ENCODE assay signal across 1 cellular context in the genomic region with DNA sequence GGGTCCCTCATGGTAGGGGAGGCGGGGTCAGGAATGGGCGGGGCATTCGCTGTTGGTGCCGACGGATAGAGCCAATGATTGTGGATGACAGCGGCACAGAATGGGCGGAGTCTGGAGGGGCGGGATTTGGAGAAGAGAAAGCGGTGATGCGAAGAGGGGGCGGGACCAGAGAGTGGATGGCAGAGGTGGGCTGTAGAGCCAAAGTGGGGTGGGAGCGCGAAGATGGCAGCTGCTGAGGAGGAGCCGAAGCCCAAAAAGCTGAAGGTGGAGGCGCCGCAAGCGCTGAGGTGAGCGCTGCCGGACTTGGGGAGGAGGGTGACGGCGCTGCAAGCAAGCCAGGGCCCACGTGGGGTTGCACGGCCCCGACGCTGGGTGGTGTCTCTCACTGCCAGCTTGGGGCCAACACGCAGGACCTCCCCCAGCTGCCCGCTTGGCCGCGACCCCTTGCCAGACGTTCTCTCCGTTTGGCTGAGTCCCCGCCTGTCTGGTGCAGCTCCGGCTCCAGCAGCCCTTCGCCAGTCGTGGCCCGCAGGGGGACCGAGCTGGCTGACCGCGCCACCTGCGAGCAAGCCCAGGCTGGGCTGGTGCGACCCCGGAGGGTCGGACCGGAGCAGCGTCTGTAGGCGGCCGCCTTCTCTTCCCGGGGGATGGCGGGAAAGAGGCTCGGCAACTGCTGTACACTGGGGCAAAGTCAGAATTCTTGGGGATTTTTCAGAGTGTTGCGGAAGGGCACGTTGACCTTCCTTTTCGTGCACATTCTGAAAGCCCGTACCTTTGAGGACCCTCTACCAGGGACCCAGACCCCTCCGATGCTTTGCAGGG.
A peak's percentile ranks its signal among the peaks of the same experiment; 100 is the strongest.
TF ChIP-seq lines count a peak whose summit lies in the region.

Gene ADK, plus strand, starts transcription at position 165 of the 822 bp plus-strand sequence. Its CDS starts 58 bp downstream, at position 223.

TF ChIP-seq in HepG2, 621 proteins besides CTCF, POLR2A, EP300 and RAD21 (continued from another document and continues in another):
- TF ChIP-seq EHMT2 (IDR thresholded peaks at IDR 0.05; ENCODE audit: borderline replicate concordance, low read depth, low read length), result no peak
- no peak for TF ChIP-seq MAFG (CRISPR knock-in tag; IDR thresholded peaks at IDR 0.05)
- TF ChIP-seq, protein P1, sequence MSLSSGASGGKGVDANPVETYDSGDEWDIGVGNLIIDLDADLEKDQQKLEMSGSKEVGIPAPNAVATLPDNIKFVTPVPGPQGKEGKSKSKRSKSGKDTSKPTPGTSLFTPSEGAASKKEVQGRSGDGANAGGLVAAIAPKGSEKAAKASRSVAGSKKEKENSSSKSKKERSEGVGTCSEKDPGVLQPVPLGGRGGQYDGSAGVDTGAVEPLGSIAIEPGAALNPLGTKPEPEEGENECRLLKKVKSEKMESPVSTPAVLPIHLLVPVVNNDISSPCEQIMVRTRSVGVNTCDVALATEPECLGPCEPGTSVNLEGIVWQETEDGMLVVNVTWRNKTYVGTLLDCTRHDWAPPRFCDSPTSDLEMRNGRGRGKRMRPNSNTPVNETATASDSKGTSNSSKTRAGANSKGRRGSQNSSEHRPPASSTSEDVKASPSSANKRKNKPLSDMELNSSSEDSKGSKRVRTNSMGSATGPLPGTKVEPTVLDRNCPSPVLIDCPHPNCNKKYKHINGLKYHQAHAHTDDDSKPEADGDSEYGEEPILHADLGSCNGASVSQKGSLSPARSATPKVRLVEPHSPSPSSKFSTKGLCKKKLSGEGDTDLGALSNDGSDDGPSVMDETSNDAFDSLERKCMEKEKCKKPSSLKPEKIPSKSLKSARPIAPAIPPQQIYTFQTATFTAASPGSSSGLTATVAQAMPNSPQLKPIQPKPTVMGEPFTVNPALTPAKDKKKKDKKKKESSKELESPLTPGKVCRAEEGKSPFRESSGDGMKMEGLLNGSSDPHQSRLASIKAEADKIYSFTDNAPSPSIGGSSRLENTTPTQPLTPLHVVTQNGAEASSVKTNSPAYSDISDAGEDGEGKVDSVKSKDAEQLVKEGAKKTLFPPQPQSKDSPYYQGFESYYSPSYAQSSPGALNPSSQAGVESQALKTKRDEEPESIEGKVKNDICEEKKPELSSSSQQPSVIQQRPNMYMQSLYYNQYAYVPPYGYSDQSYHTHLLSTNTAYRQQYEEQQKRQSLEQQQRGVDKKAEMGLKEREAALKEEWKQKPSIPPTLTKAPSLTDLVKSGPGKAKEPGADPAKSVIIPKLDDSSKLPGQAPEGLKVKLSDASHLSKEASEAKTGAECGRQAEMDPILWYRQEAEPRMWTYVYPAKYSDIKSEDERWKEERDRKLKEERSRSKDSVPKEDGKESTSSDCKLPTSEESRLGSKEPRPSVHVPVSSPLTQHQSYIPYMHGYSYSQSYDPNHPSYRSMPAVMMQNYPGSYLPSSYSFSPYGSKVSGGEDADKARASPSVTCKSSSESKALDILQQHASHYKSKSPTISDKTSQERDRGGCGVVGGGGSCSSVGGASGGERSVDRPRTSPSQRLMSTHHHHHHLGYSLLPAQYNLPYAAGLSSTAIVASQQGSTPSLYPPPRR (CRISPR knock-in tag; IDR thresholded peaks at IDR 0.05; ENCODE audit: borderline replicate concordance), result no peak
- TF ChIP-seq PAXIP1 (CRISPR knock-in tag; conservative IDR thresholded peaks at IDR 0.05), result no peak
- TF ChIP-seq CENPBD1 (CRISPR knock-in tag; IDR thresholded peaks at IDR 0.05; ENCODE audit: borderline replicate concordance, low read depth), result no peak
- TF ChIP-seq, protein P2, sequence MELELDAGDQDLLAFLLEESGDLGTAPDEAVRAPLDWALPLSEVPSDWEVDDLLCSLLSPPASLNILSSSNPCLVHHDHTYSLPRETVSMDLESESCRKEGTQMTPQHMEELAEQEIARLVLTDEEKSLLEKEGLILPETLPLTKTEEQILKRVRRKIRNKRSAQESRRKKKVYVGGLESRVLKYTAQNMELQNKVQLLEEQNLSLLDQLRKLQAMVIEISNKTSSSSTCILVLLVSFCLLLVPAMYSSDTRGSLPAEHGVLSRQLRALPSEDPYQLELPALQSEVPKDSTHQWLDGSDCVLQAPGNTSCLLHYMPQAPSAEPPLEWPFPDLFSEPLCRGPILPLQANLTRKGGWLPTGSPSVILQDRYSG (CRISPR knock-in tag; IDR thresholded peaks at IDR 0.05), result no peak
- peak; percentile 61; the same call in 1 of the 2 replicates for TF ChIP-seq SIN3A (IDR thresholded peaks at IDR 0.05; ENCODE audit: borderline replicate concordance, low read depth, low read length)
- TF ChIP-seq ZMAT3 (CRISPR knock-in tag; conservative IDR thresholded peaks at IDR 0.05), result no peak
- peak; percentile 53; the same call in 1 of the 2 replicates for TF ChIP-seq ZFYVE20 (CRISPR knock-in tag; IDR thresholded peaks at IDR 0.05; ENCODE audit: borderline replicate concordance, low read depth)
- no peak for TF ChIP-seq ZNF460 (CRISPR knock-in tag; IDR thresholded peaks at IDR 0.05; ENCODE audit: borderline replicate concordance)
- no peak for TF ChIP-seq GPBP1L1 (CRISPR knock-in tag; IDR thresholded peaks at IDR 0.05)
- TF ChIP-seq IKZF5 (CRISPR knock-in tag; IDR thresholded peaks at IDR 0.05), result no peak
- TF ChIP-seq, protein P3, sequence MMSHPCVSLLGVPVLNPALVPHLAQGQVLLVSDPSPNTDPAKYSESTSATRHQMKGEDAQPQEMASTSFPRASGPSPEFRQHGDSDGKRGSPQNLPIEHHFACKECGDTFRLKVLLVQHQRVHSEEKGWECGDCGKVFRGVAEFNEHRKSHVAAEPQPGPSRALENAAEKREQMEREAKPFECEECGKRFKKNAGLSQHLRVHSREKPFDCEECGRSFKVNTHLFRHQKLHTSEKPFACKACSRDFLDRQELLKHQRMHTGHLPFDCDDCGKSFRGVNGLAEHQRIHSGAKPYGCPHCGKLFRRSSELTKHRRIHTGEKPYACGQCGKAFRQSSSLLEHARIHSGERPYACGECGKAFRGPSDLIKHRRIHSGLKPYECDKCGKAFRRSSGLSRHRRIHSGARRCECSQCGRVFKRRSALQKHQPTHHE (CRISPR knock-in tag; IDR thresholded peaks at IDR 0.05; ENCODE audit: borderline replicate concordance), result 0 out of 2 replicates have a peak, but pooled peaks have one; percentile 59
- no peak for TF ChIP-seq MTA3 (CRISPR knock-in tag; IDR thresholded peaks at IDR 0.05)
- TF ChIP-seq ELF3 (CRISPR knock-in tag; IDR thresholded peaks at IDR 0.05), result no peak; the same call in 1 of the 2 replicates
- no peak for TF ChIP-seq ZNF468 (CRISPR knock-in tag; IDR thresholded peaks at IDR 0.05)
- TF ChIP-seq FLYWCH1 (CRISPR knock-in tag; IDR thresholded peaks at IDR 0.05), result no peak
- no peak for TF ChIP-seq CEBPG (CRISPR knock-in tag; IDR thresholded peaks at IDR 0.05)
- no peak for TF ChIP-seq ZKSCAN8 (CRISPR knock-in tag; IDR thresholded peaks at IDR 0.05; ENCODE audit: borderline replicate concordance)
- no peak for TF ChIP-seq ZNF577 (CRISPR knock-in tag; IDR thresholded peaks at IDR 0.05; ENCODE audit: borderline replicate concordance, low read depth)
- peak; percentile 69; the same call in 1 of the 2 replicates for TF ChIP-seq MTA1 (CRISPR knock-in tag; IDR thresholded peaks at IDR 0.05; ENCODE audit: borderline replicate concordance)
- no peak for TF ChIP-seq PAWR (CRISPR knock-in tag; IDR thresholded peaks at IDR 0.05; ENCODE audit: borderline replicate concordance)
- TF ChIP-seq, protein P4, sequence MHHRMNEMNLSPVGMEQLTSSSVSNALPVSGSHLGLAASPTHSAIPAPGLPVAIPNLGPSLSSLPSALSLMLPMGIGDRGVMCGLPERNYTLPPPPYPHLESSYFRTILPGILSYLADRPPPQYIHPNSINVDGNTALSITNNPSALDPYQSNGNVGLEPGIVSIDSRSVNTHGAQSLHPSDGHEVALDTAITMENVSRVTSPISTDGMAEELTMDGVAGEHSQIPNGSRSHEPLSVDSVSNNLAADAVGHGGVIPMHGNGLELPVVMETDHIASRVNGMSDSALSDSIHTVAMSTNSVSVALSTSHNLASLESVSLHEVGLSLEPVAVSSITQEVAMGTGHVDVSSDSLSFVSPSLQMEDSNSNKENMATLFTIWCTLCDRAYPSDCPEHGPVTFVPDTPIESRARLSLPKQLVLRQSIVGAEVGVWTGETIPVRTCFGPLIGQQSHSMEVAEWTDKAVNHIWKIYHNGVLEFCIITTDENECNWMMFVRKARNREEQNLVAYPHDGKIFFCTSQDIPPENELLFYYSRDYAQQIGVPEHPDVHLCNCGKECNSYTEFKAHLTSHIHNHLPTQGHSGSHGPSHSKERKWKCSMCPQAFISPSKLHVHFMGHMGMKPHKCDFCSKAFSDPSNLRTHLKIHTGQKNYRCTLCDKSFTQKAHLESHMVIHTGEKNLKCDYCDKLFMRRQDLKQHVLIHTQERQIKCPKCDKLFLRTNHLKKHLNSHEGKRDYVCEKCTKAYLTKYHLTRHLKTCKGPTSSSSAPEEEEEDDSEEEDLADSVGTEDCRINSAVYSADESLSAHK (CRISPR knock-in tag; IDR thresholded peaks at IDR 0.05; ENCODE audit: borderline replicate concordance), result no peak
- TF ChIP-seq, protein P5, sequence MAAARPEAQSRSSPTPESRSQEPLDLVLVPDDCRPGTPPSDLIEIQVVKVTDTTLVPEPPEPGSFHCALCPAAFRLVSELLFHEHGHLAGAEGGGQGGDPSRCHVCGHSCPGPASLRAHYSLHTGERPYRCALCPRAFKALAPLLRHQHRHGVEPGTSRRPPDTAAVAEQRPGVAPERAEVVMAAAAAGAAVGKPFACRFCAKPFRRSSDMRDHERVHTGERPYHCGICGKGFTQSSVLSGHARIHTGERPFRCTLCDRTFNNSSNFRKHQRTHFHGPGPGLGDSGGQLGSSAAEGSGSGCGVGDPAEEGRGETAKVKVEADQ (CRISPR knock-in tag; IDR thresholded peaks at IDR 0.05; ENCODE audit: borderline replicate concordance), result no peak
- TF ChIP-seq XBP1 (CRISPR knock-in tag; IDR thresholded peaks at IDR 0.05), result no peak
- TF ChIP-seq MTF2 (CRISPR knock-in tag; IDR thresholded peaks at IDR 0.05; ENCODE audit: borderline replicate concordance), result no peak
- TF ChIP-seq, protein P6, sequence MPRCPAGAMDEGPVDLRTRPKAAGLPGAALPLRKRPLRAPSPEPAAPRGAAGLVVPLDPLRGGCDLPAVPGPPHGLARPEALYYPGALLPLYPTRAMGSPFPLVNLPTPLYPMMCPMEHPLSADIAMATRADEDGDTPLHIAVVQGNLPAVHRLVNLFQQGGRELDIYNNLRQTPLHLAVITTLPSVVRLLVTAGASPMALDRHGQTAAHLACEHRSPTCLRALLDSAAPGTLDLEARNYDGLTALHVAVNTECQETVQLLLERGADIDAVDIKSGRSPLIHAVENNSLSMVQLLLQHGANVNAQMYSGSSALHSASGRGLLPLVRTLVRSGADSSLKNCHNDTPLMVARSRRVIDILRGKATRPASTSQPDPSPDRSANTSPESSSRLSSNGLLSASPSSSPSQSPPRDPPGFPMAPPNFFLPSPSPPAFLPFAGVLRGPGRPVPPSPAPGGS (CRISPR knock-in tag; IDR thresholded peaks at IDR 0.05), result peak; percentile 75; the same call in 1 of the 2 replicates
- peak; percentile 53 for TF ChIP-seq ERF (CRISPR knock-in tag; IDR thresholded peaks at IDR 0.05)
- peak; percentile 80 for TF ChIP-seq POLR2G (IDR thresholded peaks at IDR 0.05; ENCODE audit: low read depth, low read length)
- TF ChIP-seq ZNF451 (CRISPR knock-in tag; IDR thresholded peaks at IDR 0.05), result no peak; the same call in 1 of the 2 replicates
- TF ChIP-seq ZBTB21 (CRISPR knock-in tag; IDR thresholded peaks at IDR 0.05), result no peak
